ENCODE assay signal across 1 cellular context in the genomic region with DNA sequence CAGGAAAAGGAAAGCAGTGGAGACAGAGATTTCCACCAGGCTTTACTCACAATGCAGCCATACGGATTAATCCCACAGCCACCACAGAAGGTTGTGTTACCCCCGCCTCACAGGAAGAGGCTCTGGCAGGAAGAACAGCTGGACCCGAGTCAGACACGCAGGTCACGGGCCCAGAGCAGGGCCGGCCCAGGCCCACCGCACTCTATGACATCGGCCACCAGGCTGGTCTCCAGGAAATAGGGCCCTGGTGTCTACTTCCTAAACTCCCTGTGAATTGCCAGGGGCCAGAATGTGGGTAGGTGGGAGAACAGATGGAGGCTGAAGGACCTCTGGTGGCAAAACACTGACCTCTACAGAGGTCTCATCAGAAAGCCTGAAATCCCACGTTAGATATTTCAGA.
TF ChIP-seq lines count a peak whose summit lies in the region.

No MANE protein-coding gene starts in this region.

TF ChIP-seq in H1, 55 proteins besides CTCF, POLR2A, EP300 and RAD21:
- TF ChIP-seq TAF1 (IDR thresholded peaks at IDR 0.05; ENCODE audit: low read depth, low read length) (no peak), BRCA1 (IDR thresholded peaks at IDR 0.05; ENCODE audit: low read depth, low read length) (no peak), SP1 (IDR thresholded peaks at IDR 0.05; ENCODE audit: low read depth, low read length) (no peak), MAFK (IDR thresholded peaks at IDR 0.05; ENCODE audit: low read depth, low read length) (no peak), EGR1 (IDR thresholded peaks at IDR 0.05; ENCODE audit: borderline replicate concordance, low read depth, low read length) (no peak), FOSL1 (IDR thresholded peaks at IDR 0.05; ENCODE audit: insufficient read depth, low read depth, low read length) (no peak), JUN (IDR thresholded peaks at IDR 0.05; ENCODE audit: low read depth, low read length) (no peak), EZH2 (IDR thresholded peaks at IDR 0.05; ENCODE audit: low read depth, low read length, severe bottlenecking) (no peak), SIRT6 (IDR thresholded peaks at IDR 0.05; ENCODE audit: low read length) (no peak)
- TF ChIP-seq, protein P1, sequence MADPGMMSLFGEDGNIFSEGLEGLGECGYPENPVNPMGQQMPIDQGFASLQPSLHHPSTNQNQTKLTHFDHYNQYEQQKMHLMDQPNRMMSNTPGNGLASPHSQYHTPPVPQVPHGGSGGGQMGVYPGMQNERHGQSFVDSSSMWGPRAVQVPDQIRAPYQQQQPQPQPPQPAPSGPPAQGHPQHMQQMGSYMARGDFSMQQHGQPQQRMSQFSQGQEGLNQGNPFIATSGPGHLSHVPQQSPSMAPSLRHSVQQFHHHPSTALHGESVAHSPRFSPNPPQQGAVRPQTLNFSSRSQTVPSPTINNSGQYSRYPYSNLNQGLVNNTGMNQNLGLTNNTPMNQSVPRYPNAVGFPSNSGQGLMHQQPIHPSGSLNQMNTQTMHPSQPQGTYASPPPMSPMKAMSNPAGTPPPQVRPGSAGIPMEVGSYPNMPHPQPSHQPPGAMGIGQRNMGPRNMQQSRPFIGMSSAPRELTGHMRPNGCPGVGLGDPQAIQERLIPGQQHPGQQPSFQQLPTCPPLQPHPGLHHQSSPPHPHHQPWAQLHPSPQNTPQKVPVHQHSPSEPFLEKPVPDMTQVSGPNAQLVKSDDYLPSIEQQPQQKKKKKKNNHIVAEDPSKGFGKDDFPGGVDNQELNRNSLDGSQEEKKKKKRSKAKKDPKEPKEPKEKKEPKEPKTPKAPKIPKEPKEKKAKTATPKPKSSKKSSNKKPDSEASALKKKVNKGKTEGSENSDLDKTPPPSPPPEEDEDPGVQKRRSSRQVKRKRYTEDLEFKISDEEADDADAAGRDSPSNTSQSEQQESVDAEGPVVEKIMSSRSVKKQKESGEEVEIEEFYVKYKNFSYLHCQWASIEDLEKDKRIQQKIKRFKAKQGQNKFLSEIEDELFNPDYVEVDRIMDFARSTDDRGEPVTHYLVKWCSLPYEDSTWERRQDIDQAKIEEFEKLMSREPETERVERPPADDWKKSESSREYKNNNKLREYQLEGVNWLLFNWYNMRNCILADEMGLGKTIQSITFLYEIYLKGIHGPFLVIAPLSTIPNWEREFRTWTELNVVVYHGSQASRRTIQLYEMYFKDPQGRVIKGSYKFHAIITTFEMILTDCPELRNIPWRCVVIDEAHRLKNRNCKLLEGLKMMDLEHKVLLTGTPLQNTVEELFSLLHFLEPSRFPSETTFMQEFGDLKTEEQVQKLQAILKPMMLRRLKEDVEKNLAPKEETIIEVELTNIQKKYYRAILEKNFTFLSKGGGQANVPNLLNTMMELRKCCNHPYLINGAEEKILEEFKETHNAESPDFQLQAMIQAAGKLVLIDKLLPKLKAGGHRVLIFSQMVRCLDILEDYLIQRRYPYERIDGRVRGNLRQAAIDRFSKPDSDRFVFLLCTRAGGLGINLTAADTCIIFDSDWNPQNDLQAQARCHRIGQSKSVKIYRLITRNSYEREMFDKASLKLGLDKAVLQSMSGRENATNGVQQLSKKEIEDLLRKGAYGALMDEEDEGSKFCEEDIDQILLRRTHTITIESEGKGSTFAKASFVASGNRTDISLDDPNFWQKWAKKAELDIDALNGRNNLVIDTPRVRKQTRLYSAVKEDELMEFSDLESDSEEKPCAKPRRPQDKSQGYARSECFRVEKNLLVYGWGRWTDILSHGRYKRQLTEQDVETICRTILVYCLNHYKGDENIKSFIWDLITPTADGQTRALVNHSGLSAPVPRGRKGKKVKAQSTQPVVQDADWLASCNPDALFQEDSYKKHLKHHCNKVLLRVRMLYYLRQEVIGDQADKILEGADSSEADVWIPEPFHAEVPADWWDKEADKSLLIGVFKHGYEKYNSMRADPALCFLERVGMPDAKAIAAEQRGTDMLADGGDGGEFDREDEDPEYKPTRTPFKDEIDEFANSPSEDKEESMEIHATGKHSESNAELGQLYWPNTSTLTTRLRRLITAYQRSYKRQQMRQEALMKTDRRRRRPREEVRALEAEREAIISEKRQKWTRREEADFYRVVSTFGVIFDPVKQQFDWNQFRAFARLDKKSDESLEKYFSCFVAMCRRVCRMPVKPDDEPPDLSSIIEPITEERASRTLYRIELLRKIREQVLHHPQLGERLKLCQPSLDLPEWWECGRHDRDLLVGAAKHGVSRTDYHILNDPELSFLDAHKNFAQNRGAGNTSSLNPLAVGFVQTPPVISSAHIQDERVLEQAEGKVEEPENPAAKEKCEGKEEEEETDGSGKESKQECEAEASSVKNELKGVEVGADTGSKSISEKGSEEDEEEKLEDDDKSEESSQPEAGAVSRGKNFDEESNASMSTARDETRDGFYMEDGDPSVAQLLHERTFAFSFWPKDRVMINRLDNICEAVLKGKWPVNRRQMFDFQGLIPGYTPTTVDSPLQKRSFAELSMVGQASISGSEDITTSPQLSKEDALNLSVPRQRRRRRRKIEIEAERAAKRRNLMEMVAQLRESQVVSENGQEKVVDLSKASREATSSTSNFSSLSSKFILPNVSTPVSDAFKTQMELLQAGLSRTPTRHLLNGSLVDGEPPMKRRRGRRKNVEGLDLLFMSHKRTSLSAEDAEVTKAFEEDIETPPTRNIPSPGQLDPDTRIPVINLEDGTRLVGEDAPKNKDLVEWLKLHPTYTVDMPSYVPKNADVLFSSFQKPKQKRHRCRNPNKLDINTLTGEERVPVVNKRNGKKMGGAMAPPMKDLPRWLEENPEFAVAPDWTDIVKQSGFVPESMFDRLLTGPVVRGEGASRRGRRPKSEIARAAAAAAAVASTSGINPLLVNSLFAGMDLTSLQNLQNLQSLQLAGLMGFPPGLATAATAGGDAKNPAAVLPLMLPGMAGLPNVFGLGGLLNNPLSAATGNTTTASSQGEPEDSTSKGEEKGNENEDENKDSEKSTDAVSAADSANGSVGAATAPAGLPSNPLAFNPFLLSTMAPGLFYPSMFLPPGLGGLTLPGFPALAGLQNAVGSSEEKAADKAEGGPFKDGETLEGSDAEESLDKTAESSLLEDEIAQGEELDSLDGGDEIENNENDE (IDR thresholded peaks at IDR 0.05; ENCODE audit: insufficient replicate concordance, low read length) = no peak
